10 cellular contexts compared by ENCODE assay signal in genomic region chr10:77602913-77603528, GRCh38. TPM values are rescaled to one million over a fixed set of nuclear protein-coding genes. Genes with fewer than 3 reads are reported as not detected.
DNase-seq lines count a peak whose midpoint lies in the region; ATAC-seq and TF ChIP-seq lines count a peak whose summit lies in the region.
"Had no signal": no experiment of that assay in that cellular context is flagged by ENCODE, and none has a peak within 500 bp of the region (broad histone marks: within the 10 kb centered on the region; RNA-seq: fewer than 3 reads in every experiment).

No MANE protein-coding gene starts in this region.

- CTCF ChIA-PET in CD8-positive, alpha-beta T cell (lab: Charles Lee): interaction anchor here (1.0 to 1.1 kb wide), 3 partner anchors 38 to 437 kb away, joined by 4 read pairs; no protein-coding TSS in a partner anchor

- no peaks in the 10 kb centered on the region for H3K27me3 Mint-ChIP-seq in CD8-positive, alpha-beta T cell (ENCODE audit: low read depth)
- H3K27me3 Mint-ChIP-seq: activated CD4-positive, alpha-beta T cell treated with anti-CD3 and anti-CD28 coated beads, Interleukin-2, amount 10 ng/mL, durations not matched to agents 24 days and 14 days had no signal

- peak overlapping the region in 1 of 2 donors; percentile 55 for H3K9ac ChIP-seq in colonic mucosa (ENCODE audit: low read depth in 2 of 2, low read length in 2 of 2)
- H3K9ac ChIP-seq in neuronal stem cell (ENCODE audit: low read depth, low read length, poor library complexity): no peak overlapping the region

- no peak overlapping the region for H3K27ac ChIP-seq in CD8-positive, alpha-beta T cell (ENCODE audit: low read depth, low read length)
- H3K27ac ChIP-seq in colonic mucosa (peak overlapping the region; percentile 60), neuronal stem cell (replicated peaks; ENCODE audit: low read length) (no peak overlapping the region)
- H3K27ac ChIP-seq: psoas muscle had no signal

- POLR2A ChIA-PET in CD8-positive, alpha-beta T cell (lab: Charles Lee): no interaction called here

- H3K79me1 ChIP-seq in neuronal stem cell (ENCODE audit: low read depth, low read length): no peaks in the 10 kb centered on the region

- no peak overlapping the region for H3K4ac ChIP-seq in neuronal stem cell (ENCODE audit: low read length)

- ATAC-seq in CD8-positive, alpha-beta T cell: no peak
- ATAC-seq in GM21381 (IDR thresholded peaks at IDR 0.05; ENCODE audit: unreplicated experiment): no peak

- peak in 2 of 7 experiments; percentile 5 to 50 for DNase-seq in CD8-positive, alpha-beta T cell
- peak; percentile 42 for DNase-seq in LHCN-M2 (ENCODE audit: low read depth)
- no peak for DNase-seq in colonic mucosa
- DNase-seq in neuronal stem cell (ENCODE audit: low spot score): no peak
- DNase-seq in activated CD4-positive, alpha-beta T cell treated with anti-CD3 and anti-CD28 coated beads, Interleukin-2, amount 50 U/mL, for 48 hours: no peak
- no peak for DNase-seq in HK-2 (ENCODE audit: unreplicated experiment)
- no peak for DNase-seq in NCI-H187 treated with DMSO at 0.1 percent for 48 hours (lab: John Stamatoyannopoulos, UW)
- DNase-seq: activated CD4-positive, alpha-beta T cell treated with anti-CD3 and anti-CD28 coated beads, Interleukin-2, amount 10 ng/mL, durations not matched to agents 24 days and 14 days had no signal

- no peak overlapping the region for H4K8ac ChIP-seq in neuronal stem cell (ENCODE audit: low read depth, low read length)

- no peak overlapping the region for H2BK120ac ChIP-seq in neuronal stem cell (ENCODE audit: low read depth, low read length)

- no peak overlapping the region for H3K4me2 ChIP-seq in neuronal stem cell (ENCODE audit: insufficient read depth, low read length, poor library complexity, severe bottlenecking)

- no peak overlapping the region for H3K14ac ChIP-seq in neuronal stem cell (ENCODE audit: low read length)

- H3K18ac ChIP-seq in neuronal stem cell (ENCODE audit: low read length): peak overlapping the region; percentile 50

- intact Hi-C loops in CD8-positive, alpha-beta T cell (cut with DNase I, micrococcal nuclease): no loop called here
- intact Hi-C loops in colonic mucosa (cut with DNase I): no loop called here

- H3K27ac Mint-ChIP-seq in CD8-positive, alpha-beta T cell: peak overlapping the region; percentile 75
- H3K27ac Mint-ChIP-seq: activated CD4-positive, alpha-beta T cell treated with anti-CD3 and anti-CD28 coated beads, Interleukin-2, amount 10 ng/mL, durations not matched to agents 24 days and 14 days had no signal

- H3K9me3 Mint-ChIP-seq in CD8-positive, alpha-beta T cell: no peaks in the 10 kb centered on the region
- H3K9me3 Mint-ChIP-seq: activated CD4-positive, alpha-beta T cell treated with anti-CD3 and anti-CD28 coated beads, Interleukin-2, amount 10 ng/mL, durations not matched to agents 24 days and 14 days had no signal

- no peak overlapping the region for H2AK5ac ChIP-seq in neuronal stem cell (ENCODE audit: low read depth, low read length)

- peak overlapping the region; percentile 72 for H3K4me3 Mint-ChIP-seq in CD8-positive, alpha-beta T cell
- H3K4me3 Mint-ChIP-seq: activated CD4-positive, alpha-beta T cell treated with anti-CD3 and anti-CD28 coated beads, Interleukin-2, amount 10 ng/mL, durations not matched to agents 24 days and 14 days had no signal

- no peaks in the 10 kb centered on the region for H3K9me3 ChIP-seq in CD8-positive, alpha-beta T cell (ENCODE audit: low read length)
- H3K9me3 ChIP-seq in colonic mucosa (no peaks in the 10 kb centered on the region), neuronal stem cell (replicated peaks in 1 of 2; ENCODE audit: control insufficient read depth in 2 of 2, insufficient read depth in 1 of 2, low read depth in 1 of 2, low read length in 2 of 2) (no peaks in the 10 kb centered on the region)
- H3K9me3 ChIP-seq: psoas muscle had no signal

- H3K4me3 ChIP-seq in CD8-positive, alpha-beta T cell (ENCODE audit: low read depth, low read length): no peak overlapping the region
- H3K4me3 ChIP-seq in colonic mucosa (no peak overlapping the region), neuronal stem cell (ENCODE audit: low read length in 2 of 2) (no peak overlapping the region)
- H3K4me3 ChIP-seq: psoas muscle had no signal

- H3K4me1 ChIP-seq in CD8-positive, alpha-beta T cell (ENCODE audit: insufficient read depth, low read length): peaks cover 12% of the 10 kb centered on the region
- H3K4me1 ChIP-seq in colonic mucosa (peaks cover 19% of the 10 kb centered on the region), neuronal stem cell (ENCODE audit: control insufficient read depth in 2 of 2, insufficient read depth in 1 of 2, low read depth in 1 of 2, low read length in 2 of 2) (peaks cover 0 to 7% of the 10 kb centered on the region in 2 donors)

- H2BK12ac ChIP-seq in neuronal stem cell (ENCODE audit: low read length): no peak overlapping the region

- TF ChIP-seq CTCF in CD8-positive, alpha-beta T cell (IDR thresholded peaks at IDR 0.05): no peak
- no peak for TF ChIP-seq CTCF in colonic mucosa (IDR thresholded peaks at IDR 0.05)

- no peak overlapping the region for H3K23ac ChIP-seq in neuronal stem cell (ENCODE audit: low read depth, low read length, poor library complexity)

- no peak overlapping the region for H2BK5ac ChIP-seq in neuronal stem cell (ENCODE audit: low read length)

- H3K36me3 Mint-ChIP-seq in CD8-positive, alpha-beta T cell: no peaks in the 10 kb centered on the region

- WGBS in neuronal stem cell (ENCODE audit: extremely low coverage in 2 of 2, insufficient read length in 2 of 2, insufficient replicate concordance in 1 of 2), 2 donors: no CpG with 5 or more reads among the region's 7 CpGs

- no peak overlapping the region for H2BK15ac ChIP-seq in neuronal stem cell (ENCODE audit: low read length)

- no peaks in the 10 kb centered on the region for H3K36me3 ChIP-seq in CD8-positive, alpha-beta T cell (ENCODE audit: insufficient read depth, low read length)
- H3K36me3 ChIP-seq in colonic mucosa: no peaks in the 10 kb centered on the region
- no peaks in the 10 kb centered on the region for H3K36me3 ChIP-seq in neuronal stem cell (replicated peaks in 1 of 2; ENCODE audit: control insufficient read depth in 2 of 2, insufficient read depth in 2 of 2, low read length in 2 of 2)

- H3K27me3 ChIP-seq in CD8-positive, alpha-beta T cell (ENCODE audit: insufficient read depth, low read length): no peaks in the 10 kb centered on the region
- H3K27me3 ChIP-seq in colonic mucosa: no peaks in the 10 kb centered on the region
- peaks cover 0 to 5% (median 0%) of the 10 kb centered on the region in 3 experiments for H3K27me3 ChIP-seq in neuronal stem cell (ENCODE audit: control insufficient read depth in 3 of 3, insufficient read depth in 3 of 3, low read depth in 1 of 3, low read length in 3 of 3)

- no peak overlapping the region for H4K91ac ChIP-seq in neuronal stem cell (ENCODE audit: low read depth, low read length, poor library complexity)

- H2AFZ ChIP-seq in neuronal stem cell (ENCODE audit: low read length): peak overlapping the region; percentile 5

- peaks cover 18% of the 10 kb centered on the region for H3K4me1 Mint-ChIP-seq in CD8-positive, alpha-beta T cell (ENCODE audit: low read depth)

RNA-seq across cellular contexts. Expression of gene KCNMA1, which starts 34.6 kb away (rescaled TPM):
- total RNA-seq in CD8-positive, alpha-beta T cell: not detected
- total RNA-seq in LHCN-M2 (2014; rRNA removed): 27.4 and 28.6 TPM in 2 replicates
- polyA plus RNA-seq in LHCN-M2 (2012): 29.1 TPM
- 10 to 100 TPM; 23.2 to 44.5 TPM for total RNA-seq in colonic mucosa
- polyA plus RNA-seq in neuronal stem cell (2013, experiment 1 of 2): 1.8 TPM
- polyA plus RNA-seq in neuronal stem cell (2013, experiment 2 of 2): 1.5 TPM
- total RNA-seq: activated CD4-positive, alpha-beta T cell treated with anti-CD3 and anti-CD28 coated beads, Interleukin-2, amount 10 ng/mL, durations not matched to agents 24 days and 14 days had no signal

Comparison
In these comparisons a context has a peak if more than half of its experiments do, and no peak if none do; other contexts are left out.
1. RNA of gene KCNMA1, which starts 34.6 kb away (total RNA-seq): 23.2 to 44.5 TPM in colonic mucosa and 27.4 to 28.6 TPM in LHCN-M2; not detected in CD8-positive, alpha-beta T cell; every median in the first group is over 10 times any median in the second.